In genomic region chr6:88165087-88165876, GRCh38 we compare ENCODE assay signal across 8 cellular contexts. TPM values are rescaled to one million over a fixed set of nuclear protein-coding genes. Genes with fewer than 3 reads are reported as not detected.
A peak's percentile ranks its signal among the peaks of the same experiment; 100 is the strongest.
DNase-seq lines count a peak whose midpoint lies in the region; ATAC-seq and TF ChIP-seq lines count a peak whose summit lies in the region.

No MANE protein-coding gene starts in this region.

- peak overlapping the region; percentile 55 to 86 (median 67) for H3K4me3 Mint-ChIP-seq in CD8-positive, alpha-beta memory T cell
- peak overlapping the region; percentile 53 for H3K4me3 Mint-ChIP-seq in activated CD4-positive, alpha-beta memory T cell treated with anti-CD3 and anti-CD28 coated beads, Interleukin-2, amount 10 ng/mL, durations not matched to agents 7 days and 5 days

- H3K36me3 ChIP-seq in CD8-positive, alpha-beta memory T cell (ENCODE audit: insufficient read depth, low read length), result no peaks in the 10 kb centered on the region
- H3K36me3 ChIP-seq in tibial artery, result no peaks in the 10 kb centered on the region

- H3K27ac ChIP-seq in CD8-positive, alpha-beta memory T cell (ENCODE audit: low read depth, low read length), result no peak overlapping the region
- peak overlapping the region; percentile 79 to 82 for H3K27ac ChIP-seq in tibial artery

- H3K27ac Mint-ChIP-seq in CD8-positive, alpha-beta memory T cell, result no peak overlapping the region
- no peak overlapping the region for H3K27ac Mint-ChIP-seq in activated CD4-positive, alpha-beta memory T cell treated with anti-CD3 and anti-CD28 coated beads, Interleukin-2, amount 10 ng/mL, durations not matched to agents 7 days and 5 days

- H3K9me3 Mint-ChIP-seq in CD8-positive, alpha-beta memory T cell, result peaks cover 0 to 2% (median 0%) of the 10 kb centered on the region in 5 donors
- no peaks in the 10 kb centered on the region for H3K9me3 Mint-ChIP-seq in activated CD4-positive, alpha-beta memory T cell treated with anti-CD3 and anti-CD28 coated beads, Interleukin-2, amount 10 ng/mL, durations not matched to agents 7 days and 5 days

- H3K27me3 Mint-ChIP-seq in CD8-positive, alpha-beta memory T cell, result peaks cover 40 to 73% of the 10 kb centered on the region in 2 donors
- peaks cover 61% of the 10 kb centered on the region for H3K27me3 Mint-ChIP-seq in activated CD4-positive, alpha-beta memory T cell treated with anti-CD3 and anti-CD28 coated beads, Interleukin-2, amount 10 ng/mL, durations not matched to agents 7 days and 5 days

- intact Hi-C loops in tibial artery (cut with DNase I; ENCODE audit: low total_unique reads), result no loop called here

- peaks cover 0 to 3% (median 0%) of the 10 kb centered on the region in 3 donors for H3K36me3 Mint-ChIP-seq in CD8-positive, alpha-beta memory T cell
- H3K36me3 Mint-ChIP-seq in activated CD4-positive, alpha-beta memory T cell treated with anti-CD3 and anti-CD28 coated beads, Interleukin-2, amount 10 ng/mL, durations not matched to agents 7 days and 5 days (ENCODE audit: low read depth), result peaks cover 4% of the 10 kb centered on the region

- H3K4me1 Mint-ChIP-seq in CD8-positive, alpha-beta memory T cell, result peaks cover 11 to 20% (median 13%) of the 10 kb centered on the region in 3 donors
- H3K4me1 Mint-ChIP-seq in activated CD4-positive, alpha-beta memory T cell treated with anti-CD3 and anti-CD28 coated beads, Interleukin-2, amount 10 ng/mL, durations not matched to agents 7 days and 5 days, result peaks cover 12% of the 10 kb centered on the region

- no peak overlapping the region for H3K4me3 ChIP-seq in CD8-positive, alpha-beta memory T cell (ENCODE audit: low read length)
- 0 out of 2 replicates have a peak overlapping the region, but pooled peaks have one; percentile 5 for H3K4me3 ChIP-seq in HFF-Myc (replicated peaks; ENCODE audit: low read depth, low read length)
- H3K4me3 ChIP-seq in tibial artery, result peak overlapping the region; percentile 71 to 81

- ATAC-seq in left lobe of liver (peak; percentile 12), GM19455 (IDR thresholded peaks at IDR 0.05; ENCODE audit: unreplicated experiment) (no peak)

- no peak for DNase-seq in CD8-positive, alpha-beta memory T cell
- no peak for DNase-seq in HFF-Myc (ENCODE audit: extremely low read depth, low read depth)
- DNase-seq in activated CD4-positive, alpha-beta memory T cell treated with anti-CD3 and anti-CD28 coated beads, Interleukin-2, amount 10 ng/mL, durations not matched to agents 7 days and 5 days, result no peak
- DNase-seq in left lobe of liver (ENCODE audit: low spot score), result no peak
- DNase-seq in tibial artery, result no peak
- DNase-seq in middle frontal gyrus (ENCODE audit: extremely low spot score, low spot score), result no peak
- no peak for DNase-seq in HUDEP-2 (lab: John Stamatoyannopoulos, UW; ENCODE audit: unreplicated experiment in 76 of 76)

- no peaks in the 10 kb centered on the region for H3K9me3 ChIP-seq in CD8-positive, alpha-beta memory T cell (ENCODE audit: low read length)
- H3K9me3 ChIP-seq in tibial artery, result no peaks in the 10 kb centered on the region

- POLR2A ChIA-PET in CD8-positive, alpha-beta memory T cell (lab: Charles Lee), result no interaction called here
- POLR2A ChIA-PET in activated CD4-positive, alpha-beta memory T cell treated with anti-CD3 and anti-CD28 coated beads, Interleukin-2, amount 10 ng/mL, durations not matched to agents 7 days and 5 days (lab: Charles Lee), result no interaction called here

- TF ChIP-seq CTCF in HFF-Myc (IDR thresholded peaks at IDR 0.05; ENCODE audit: low read depth, low read length, missing control alignments), result no peak
- TF ChIP-seq CTCF in tibial artery (IDR thresholded peaks at IDR 0.05), result no peak

- H3K4me1 ChIP-seq in CD8-positive, alpha-beta memory T cell (ENCODE audit: insufficient read depth, low read length), result no peaks in the 10 kb centered on the region
- H3K4me1 ChIP-seq in tibial artery, result peaks cover 0 to 20% (median 8%) of the 10 kb centered on the region in 4 donors

- H3K27me3 ChIP-seq in CD8-positive, alpha-beta memory T cell (ENCODE audit: insufficient read depth, low read length, poor library complexity, severe bottlenecking), result peaks cover 6% of the 10 kb centered on the region
- peaks cover 0 to 5% of the 10 kb centered on the region in 2 donors for H3K27me3 ChIP-seq in tibial artery

- CTCF ChIA-PET in CD8-positive, alpha-beta memory T cell (lab: Charles Lee), result no interaction called here
- CTCF ChIA-PET in activated CD4-positive, alpha-beta memory T cell treated with anti-CD3 and anti-CD28 coated beads, Interleukin-2, amount 10 ng/mL, durations not matched to agents 7 days and 5 days (lab: Charles Lee), result no interaction called here

RNA-seq across cellular contexts. Expression of gene CNR1, which starts 0.9 kb away (rescaled TPM):
- not detected for total RNA-seq in CD8-positive, alpha-beta memory T cell
- polyA plus RNA-seq in CD8-positive, alpha-beta memory T cell, result not detected
- total RNA-seq in activated CD4-positive, alpha-beta memory T cell treated with anti-CD3 and anti-CD28 coated beads, Interleukin-2, amount 10 ng/mL, durations not matched to agents 7 days and 5 days, result not detected
- 0.23 TPM for total RNA-seq in left lobe of liver
